In the genomic region with DNA sequence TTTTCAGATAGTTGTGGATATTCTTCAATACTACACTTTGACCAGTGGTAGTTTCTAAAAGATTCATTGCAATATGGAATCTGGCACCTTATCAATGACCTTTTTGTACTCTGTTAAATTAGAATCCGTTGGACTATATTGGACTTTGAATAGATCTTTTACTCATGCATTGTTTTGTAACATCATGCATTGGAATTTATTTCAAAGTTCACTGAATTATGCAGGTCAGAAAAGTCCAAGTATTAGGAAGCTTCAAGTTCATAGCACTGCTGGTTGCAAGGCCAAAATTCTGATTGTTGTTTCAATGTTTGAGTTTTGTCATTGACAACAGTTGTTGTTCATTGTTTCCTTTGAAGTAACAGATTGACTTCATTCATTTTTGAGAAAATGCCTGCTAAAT, we compare ENCODE assay signal across 18 cellular contexts. TPM values are rescaled to one million over a fixed set of nuclear protein-coding genes. Genes with fewer than 3 reads are reported as not detected.
DNase-seq lines count a peak whose midpoint lies in the region; ATAC-seq and TF ChIP-seq lines count a peak whose summit lies in the region.
"Had no signal": no experiment of that assay in that cellular context is flagged by ENCODE, and none has a peak within 500 bp of the region (broad histone marks: within the 10 kb centered on the region; RNA-seq: fewer than 3 reads in every experiment).

No MANE protein-coding gene starts in this region.

- no peaks in the 10 kb centered on the region for H3K27me3 Mint-ChIP-seq in activated T-cell treated with anti-CD3 and anti-CD28 coated beads, Interleukin-2, amount 50 U/mL, for 24 hours
- H3K27me3 Mint-ChIP-seq in stimulated activated naive B cell treated with anti-CD40 and anti-IgM and Interleukin-4, amounts not matched to agents 10 μg/mL and 1 μg/mL and 100 μg/mL, for 72 hours: no peaks in the 10 kb centered on the region
- no peaks in the 10 kb centered on the region for H3K27me3 Mint-ChIP-seq in natural killer cell (ENCODE audit: low read depth in 2 of 2)
- H3K27me3 Mint-ChIP-seq: B cell; CD4-positive, CD25-positive, alpha-beta regulatory T cell had no signal

- 36% methylated on average over 1 of the region's 1 CpG for whole genome bisulfite sequencing in right lobe of liver (ENCODE audit: insufficient coverage, low coverage, low lambda C conversion rate, missing lambda C conversion rate)

- H3K36me3 Mint-ChIP-seq in activated T-cell treated with anti-CD3 and anti-CD28 coated beads, Interleukin-2, amount 50 U/mL, for 24 hours (ENCODE audit: low read depth): peaks cover 87% of the 10 kb centered on the region
- peaks cover 28 to 34% of the 10 kb centered on the region in 2 donors for H3K36me3 Mint-ChIP-seq in stimulated activated naive B cell treated with anti-CD40 and anti-IgM and Interleukin-4, amounts not matched to agents 10 μg/mL and 1 μg/mL and 100 μg/mL, for 72 hours
- peaks cover 13% of the 10 kb centered on the region for H3K36me3 Mint-ChIP-seq in natural killer cell

- H3K9me3 Mint-ChIP-seq in activated T-cell treated with anti-CD3 and anti-CD28 coated beads, Interleukin-2, amount 50 U/mL, for 24 hours: no peaks in the 10 kb centered on the region
- H3K9me3 Mint-ChIP-seq in stimulated activated naive B cell treated with anti-CD40 and anti-IgM and Interleukin-4, amounts not matched to agents 10 μg/mL and 1 μg/mL and 100 μg/mL, for 72 hours: no peaks in the 10 kb centered on the region
- H3K9me3 Mint-ChIP-seq in natural killer cell: no peaks in the 10 kb centered on the region
- H3K9me3 Mint-ChIP-seq: CD4-positive, CD25-positive, alpha-beta regulatory T cell; CD8-positive, alpha-beta T cell had no signal

- no peak for DNase-seq in activated T-cell treated with anti-CD3 and anti-CD28 coated beads, Interleukin-2, amount 50 U/mL, for 24 hours
- no peak for DNase-seq in activated T-cell treated with anti-CD3 and anti-CD28 coated beads, Interleukin-2, amount 50 U/mL, for 48 hours
- no peak for DNase-seq in right lobe of liver
- DNase-seq in stimulated activated naive B cell treated with anti-CD40 and anti-IgM and Interleukin-4, amounts not matched to agents 10 μg/mL and 1 μg/mL and 100 μg/mL, for 72 hours: no peak
- DNase-seq in natural killer cell: no peak
- DNase-seq: Caco-2; CD4-positive, CD25-positive, alpha-beta regulatory T cell; CD8-positive, alpha-beta T cell; DMS153; DND-41; GM23248; H7; HCEC 1CT had no signal

- TF ChIP-seq CTCF in right lobe of liver (IDR thresholded peaks at IDR 0.05) (no peak), natural killer cell (IDR thresholded peaks at IDR 0.05) (no peak)

- H3K4me3 Mint-ChIP-seq in activated T-cell treated with anti-CD3 and anti-CD28 coated beads, Interleukin-2, amount 50 U/mL, for 24 hours: no peak overlapping the region
- no peak overlapping the region for H3K4me3 Mint-ChIP-seq in stimulated activated naive B cell treated with anti-CD40 and anti-IgM and Interleukin-4, amounts not matched to agents 10 μg/mL and 1 μg/mL and 100 μg/mL, for 72 hours
- H3K4me3 Mint-ChIP-seq in natural killer cell: no peak overlapping the region
- H3K4me3 Mint-ChIP-seq: B cell; CD4-positive, CD25-positive, alpha-beta regulatory T cell; CD8-positive, alpha-beta T cell had no signal

- H3K27ac Mint-ChIP-seq in activated T-cell treated with anti-CD3 and anti-CD28 coated beads, Interleukin-2, amount 50 U/mL, for 24 hours: peak overlapping the region; percentile 26
- H3K27ac Mint-ChIP-seq in stimulated activated naive B cell treated with anti-CD40 and anti-IgM and Interleukin-4, amounts not matched to agents 10 μg/mL and 1 μg/mL and 100 μg/mL, for 72 hours: peak overlapping the region; percentile 14
- H3K27ac Mint-ChIP-seq in natural killer cell: no peak overlapping the region
- H3K27ac Mint-ChIP-seq: B cell; CD4-positive, CD25-positive, alpha-beta regulatory T cell; CD8-positive, alpha-beta T cell had no signal

- no peak for TF ChIP-seq POLR2A in right lobe of liver (IDR thresholded peaks at IDR 0.05)

- ATAC-seq in right lobe of liver (peak; percentile 69 to 85 (median 81)), HG02623 (IDR thresholded peaks at IDR 0.05; ENCODE audit: unreplicated experiment) (no peak), natural killer cell (no peak)
- ATAC-seq in stimulated activated naive B cell treated with anti-CD40 and anti-IgM and Interleukin-4, amounts not matched to agents 10 μg/mL and 1 μg/mL and 100 μg/mL, for 72 hours (replicated peaks): no peak
- ATAC-seq: CD8-positive, alpha-beta T cell had no signal

- H3K4me3 ChIP-seq in right lobe of liver: no peak overlapping the region
- H3K4me3 ChIP-seq: BLaER1, GM23248 had no signal

- H3K9me3 ChIP-seq in right lobe of liver: no peaks in the 10 kb centered on the region
- H3K9me3 ChIP-seq: BLaER1, Caco-2 had no signal

- peak overlapping the region in 1 of 3 donors; percentile 52 for H3K27ac ChIP-seq in right lobe of liver
- H3K27ac ChIP-seq: 22Rv1, BLaER1, C4-2B, GM23248 had no signal

- intact Hi-C loops in right lobe of liver (cut with DNase I): no loop called here
- intact Hi-C loops in natural killer cell (cut with micrococcal nuclease): no loop called here

- peaks cover 17 to 73% (median 38%) of the 10 kb centered on the region in 4 donors for H3K36me3 ChIP-seq in right lobe of liver

- H3K4me1 ChIP-seq in right lobe of liver: peaks cover 0 to 24% (median 7%) of the 10 kb centered on the region in 4 donors
- H3K4me1 ChIP-seq: BLaER1, Caco-2 had no signal

- H3K4me1 Mint-ChIP-seq in activated T-cell treated with anti-CD3 and anti-CD28 coated beads, Interleukin-2, amount 50 U/mL, for 24 hours (ENCODE audit: low read depth): no peaks in the 10 kb centered on the region
- peaks cover 0 to 3% of the 10 kb centered on the region in 2 donors for H3K4me1 Mint-ChIP-seq in stimulated activated naive B cell treated with anti-CD40 and anti-IgM and Interleukin-4, amounts not matched to agents 10 μg/mL and 1 μg/mL and 100 μg/mL, for 72 hours
- peaks cover 0 to 5% of the 10 kb centered on the region in 2 donors for H3K4me1 Mint-ChIP-seq in natural killer cell
- H3K4me1 Mint-ChIP-seq: B cell had no signal

- no peaks in the 10 kb centered on the region for H3K27me3 ChIP-seq in right lobe of liver
- H3K27me3 ChIP-seq: BLaER1 had no signal

RNA-seq across cellular contexts. Expression of gene DHRS11, which starts 7.9 kb away (rescaled TPM):
- total RNA-seq in right lobe of liver: 10 to 100 TPM in 3 of 6 experiments, 1 to 10 TPM in 3; 5.1 to 13.6 (median 9.3) TPM
- total RNA-seq in natural killer cell: 1 to 10 TPM; 2.7 to 6.0 (median 4.9) TPM

RNA-seq across cellular contexts. Expression of gene MRM1, which starts 17.6 kb away (rescaled TPM):
- 1 to 10 TPM; 2.5 to 8.6 (median 6.0) TPM for total RNA-seq in right lobe of liver
- 1 to 10 TPM; 1.3 to 2.8 (median 1.7) TPM for total RNA-seq in natural killer cell

RNA-seq across cellular contexts. Expression of gene GGNBP2, which starts 39.1 kb away (rescaled TPM):
- total RNA-seq in right lobe of liver: 10 to 100 TPM; 24.3 to 39.6 (median 35.3) TPM
- 100 to 1,000 TPM; 183 to 233 (median 197) TPM for total RNA-seq in natural killer cell

RNA-seq across cellular contexts. Expression of gene PIGW, which starts 49.0 kb away (rescaled TPM):
- total RNA-seq in right lobe of liver (1 to 10 TPM; 3.0 to 6.1 (median 4.1) TPM), natural killer cell (1 to 10 TPM; 4.6 to 8.3 (median 5.0) TPM)

RNA-seq across cellular contexts. Expression of gene MYO19, which starts 49.1 kb away (rescaled TPM):
- total RNA-seq in right lobe of liver (10 to 100 TPM; 20.6 to 40.5 (median 28.9) TPM), natural killer cell (100 to 1,000 TPM in 2 of 3 donors, 10 to 100 TPM in 1; 84.2 to 119 (median 104) TPM)

Comparison
In these comparisons a context has a peak if more than half of its experiments do, and no peak if none do; other contexts are left out.
1. H3K27ac Mint-ChIP-seq: peak in activated T-cell treated with anti-CD3 and anti-CD28 coated beads, Interleukin-2, amount 50 U/mL, for 24 hours (single experiment) and stimulated activated naive B cell treated with anti-CD40 and anti-IgM and Interleukin-4, amounts not matched to agents 10 μg/mL and 1 μg/mL and 100 μg/mL, for 72 hours (single experiment); none in natural killer cell (0 of 2).
2. ATAC-seq: peak in right lobe of liver (4 of 4); none in stimulated activated naive B cell treated with anti-CD40 and anti-IgM and Interleukin-4, amounts not matched to agents 10 μg/mL and 1 μg/mL and 100 μg/mL, for 72 hours (0 of 2), HG02623 (single experiment) and natural killer cell (0 of 3).
3. RNA of gene GGNBP2, which starts 39.1 kb away (total RNA-seq): 183 to 233 TPM in natural killer cell; 24.3 to 39.6 TPM in right lobe of liver; every median in the first group is over 4 times any median in the second.